In the genomic region with DNA sequence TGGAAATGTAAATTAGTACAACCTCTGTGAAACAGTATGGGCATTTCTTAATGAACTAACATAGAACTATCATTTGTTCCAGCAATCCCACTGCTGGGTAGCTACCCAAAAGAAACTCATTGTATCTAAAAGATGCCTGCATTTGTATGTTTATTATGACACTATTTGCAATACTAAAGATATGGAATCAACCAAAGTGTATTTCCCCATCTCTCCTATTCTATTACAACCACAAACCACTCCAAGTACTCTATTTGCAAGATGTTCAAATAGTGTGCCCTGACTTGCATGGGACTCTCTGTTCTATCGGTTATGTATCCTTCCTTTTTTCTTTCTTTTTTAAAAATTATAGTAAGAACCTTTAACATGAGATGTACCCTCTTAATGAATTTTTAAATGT, we compare ENCODE assay signal across 30 cellular contexts.
"Had no signal": no experiment of that assay in that cellular context is flagged by ENCODE, and none has a peak within 500 bp of the region (broad histone marks: within the 10 kb centered on the region; RNA-seq: fewer than 3 reads in every experiment).

No MANE protein-coding gene starts in this region.

- DNase-seq: activated CD4-positive, alpha-beta memory T cell treated with anti-CD3 and anti-CD28 coated beads, Interleukin-2, amount 10 ng/mL, durations not matched to agents 7 days and 5 days; activated CD4-positive, alpha-beta T cell treated with anti-CD3 and anti-CD28 coated beads for 36 hours; activated CD4-positive, alpha-beta T cell treated with anti-CD3 and anti-CD28 coated beads, Interleukin-2, amount 10 ng/mL, durations not matched to agents 7 days and 5 days; activated CD4-positive, alpha-beta T cell treated with anti-CD3 and anti-CD28 coated beads, Interleukin-2, amount 50 U/mL, for 4 hours; activated CD4-positive, CD25-positive, alpha-beta regulatory T cell; activated CD4-positive, CD25-positive, alpha-beta regulatory T cell treated with anti-CD3 and anti-CD28 coated beads, Interleukin-2, amount 50 U/mL, for 72 hours; activated CD8-positive, alpha-beta memory T cell treated with anti-CD3 and anti-CD28 coated beads, Interleukin-2, amount 50 U/mL, for 48 hours; activated gamma-delta T cell; activated naive CD4-positive, alpha-beta T cell; activated naive CD4-positive, alpha-beta T cell treated with anti-CD3 and anti-CD28 coated beads, Interleukin-2, amount 10 ng/mL, durations not matched to agents 7 days and 5 days; activated naive CD8-positive, alpha-beta T cell treated with anti-CD3 and anti-CD28 coated beads, Interleukin-2, amount 10 ng/mL, durations not matched to agents 7 days and 5 days; activated T-cell treated with anti-CD3 and anti-CD28 coated beads for 4 hours; activated T-cell treated with anti-CD3 and anti-CD28 coated beads, Interleukin-2, amount 50 U/mL, for 24 hours; activated T-cell treated with anti-CD3 and anti-CD28 coated beads, Interleukin-2, amount 50 U/mL, for 72 hours; amniotic stem cell; anterior cingulate cortex; brain microvascular endothelial cell; cortex of kidney; dermis blood vessel endothelial cell; effector CD4-positive, alpha-beta T cell; effector memory CD8-positive, alpha-beta T cell; erythroblast; foreskin keratinocyte; heart right ventricle; T-helper 1 cell; T-helper 17 cell had no signal

- H3K27ac ChIP-seq: brain microvascular endothelial cell, esophagus muscularis mucosa, foreskin keratinocyte, gastroesophageal sphincter, heart right ventricle, hepatocyte had no signal

- H3K36me3 ChIP-seq: brain microvascular endothelial cell, esophagus muscularis mucosa, gastroesophageal sphincter, heart right ventricle had no signal

- H3K4me3 ChIP-seq: esophagus muscularis mucosa, gastroesophageal sphincter, heart right ventricle, hepatocyte had no signal

- ATAC-seq: activated CD4-positive, alpha-beta T cell treated with anti-CD3 and anti-CD28 coated beads for 36 hours; activated naive CD4-positive, alpha-beta T cell treated with anti-CD3 and anti-CD28 coated beads, Interleukin-2, amount 50 U/mL, for 72 hours; activated T-cell treated with anti-CD3 and anti-CD28 coated beads, Interleukin-2, amount 50 U/mL, for 72 hours; effector memory CD8-positive, alpha-beta T cell; foreskin keratinocyte; gastroesophageal sphincter; heart right ventricle; T-helper 17 cell had no signal

- H3K4me1 ChIP-seq: esophagus muscularis mucosa, foreskin keratinocyte, gastroesophageal sphincter, heart right ventricle had no signal

- H2AFZ ChIP-seq: hepatocyte had no signal

- H3K27me3 ChIP-seq: brain microvascular endothelial cell, esophagus muscularis mucosa, foreskin keratinocyte, gastroesophageal sphincter, heart right ventricle, hepatocyte had no signal

- H3K79me2 ChIP-seq: hepatocyte had no signal

- H3K9me3 ChIP-seq: esophagus muscularis mucosa, gastroesophageal sphincter had no signal

- H3K4me2 ChIP-seq: hepatocyte had no signal
